In genomic region chr18:9916067-9916684, GRCh38 we compare ENCODE assay signal across 8 cellular contexts. TPM values are rescaled to one million over a fixed set of nuclear protein-coding genes. Genes with fewer than 3 reads are reported as not detected.
DNase-seq lines count a peak whose midpoint lies in the region; ATAC-seq and TF ChIP-seq lines count a peak whose summit lies in the region.

No MANE protein-coding gene starts in this region.

- intact Hi-C loops in left lung (cut with DNase I) = no loop called here

- peaks cover 6% of the 10 kb centered on the region for H3K27me3 Mint-ChIP-seq in activated naive CD4-positive, alpha-beta T cell treated with anti-CD3 and anti-CD28 coated beads, Interleukin-2, amount 10 ng/mL, durations not matched to agents 7 days and 5 days

- peaks cover 2% of the 10 kb centered on the region for H3K9me3 Mint-ChIP-seq in activated naive CD4-positive, alpha-beta T cell treated with anti-CD3 and anti-CD28 coated beads, Interleukin-2, amount 10 ng/mL, durations not matched to agents 7 days and 5 days

- no peaks in the 10 kb centered on the region for H3K9me3 ChIP-seq in adipocyte (ENCODE audit: control insufficient read depth, low read length)
- H3K9me3 ChIP-seq in left lung = no peaks in the 10 kb centered on the region
- H3K9me3 ChIP-seq in upper lobe of left lung = no peaks in the 10 kb centered on the region

- H3K36me3 ChIP-seq in adipocyte (ENCODE audit: control insufficient read depth, insufficient read depth, low read length, severe bottlenecking) (no peaks in the 10 kb centered on the region), left lung (no peaks in the 10 kb centered on the region), upper lobe of left lung (no peaks in the 10 kb centered on the region)

- CTCF ChIA-PET in activated naive CD4-positive, alpha-beta T cell treated with anti-CD3 and anti-CD28 coated beads, Interleukin-2, amount 10 ng/mL, durations not matched to agents 7 days and 5 days (lab: Charles Lee) = no interaction called here

- DNase-seq in activated naive CD4-positive, alpha-beta T cell treated with anti-CD3 and anti-CD28 coated beads, Interleukin-2, amount 10 ng/mL, durations not matched to agents 7 days and 5 days = no peak
- DNase-seq in activated naive CD4-positive, alpha-beta T cell treated with anti-CD3 and anti-CD28 coated beads, Interleukin-2, amount 50 U/mL, for 16 hours = no peak
- peak; percentile 51 for DNase-seq in adipocyte (ENCODE audit: low read depth)
- DNase-seq in left lung = no peak
- DNase-seq in upper lobe of left lung = no peak
- DNase-seq in activated CD4-positive, alpha-beta T cell treated with anti-CD3 and anti-CD28 coated beads for 4 hours = no peak

- TF ChIP-seq POLR2A in upper lobe of left lung (IDR thresholded peaks at IDR 0.05) = no peak

- H3K27ac Mint-ChIP-seq in activated naive CD4-positive, alpha-beta T cell treated with anti-CD3 and anti-CD28 coated beads, Interleukin-2, amount 10 ng/mL, durations not matched to agents 7 days and 5 days = peak overlapping the region; percentile 96

- H3K4me3 ChIP-seq in adipocyte (ENCODE audit: low read length) = peak overlapping the region; percentile 98
- peak overlapping the region; percentile 73 to 86 for H3K4me3 ChIP-seq in left lung
- H3K4me3 ChIP-seq in upper lobe of left lung = peak overlapping the region; percentile 73 to 96 (median 88)

- no peak for TF ChIP-seq EP300 in upper lobe of left lung (IDR thresholded peaks at IDR 0.05)

- H3K4me1 Mint-ChIP-seq in activated naive CD4-positive, alpha-beta T cell treated with anti-CD3 and anti-CD28 coated beads, Interleukin-2, amount 10 ng/mL, durations not matched to agents 7 days and 5 days = peaks cover 31% of the 10 kb centered on the region

- peaks cover 3% of the 10 kb centered on the region for H3K36me3 Mint-ChIP-seq in activated naive CD4-positive, alpha-beta T cell treated with anti-CD3 and anti-CD28 coated beads, Interleukin-2, amount 10 ng/mL, durations not matched to agents 7 days and 5 days

- H3K27ac ChIP-seq in left lung (peak overlapping the region; percentile 99), upper lobe of left lung (peak overlapping the region; percentile 94 to 100 (median 100))

- H3K27me3 ChIP-seq in adipocyte (replicated peaks; ENCODE audit: control insufficient read depth, insufficient read depth, low read length) (no peaks in the 10 kb centered on the region), left lung (no peaks in the 10 kb centered on the region), upper lobe of left lung (no peaks in the 10 kb centered on the region)

- WGBS in upper lobe of left lung, 2 donors = 7 to 20% methylated on average over 2 of the region's 2 CpGs

- no peak for ATAC-seq in left lung
- ATAC-seq in upper lobe of left lung (ENCODE audit: low FRiP score in 2 of 2) = no peak
- ATAC-seq in HG02759 (IDR thresholded peaks at IDR 0.05; ENCODE audit: unreplicated experiment) = no peak
- no peak for ATAC-seq in HG02884 (IDR thresholded peaks at IDR 0.05; ENCODE audit: unreplicated experiment)

- peak overlapping the region; percentile 97 for H3K9ac ChIP-seq in adipocyte (ENCODE audit: low read length)

- TF ChIP-seq CTCF in left lung (IDR thresholded peaks at IDR 0.05) = no peak
- TF ChIP-seq CTCF in upper lobe of left lung (IDR thresholded peaks at IDR 0.05) = no peak

- H3K4me3 Mint-ChIP-seq in activated naive CD4-positive, alpha-beta T cell treated with anti-CD3 and anti-CD28 coated beads, Interleukin-2, amount 10 ng/mL, durations not matched to agents 7 days and 5 days = peak overlapping the region; percentile 85

- H3K4me1 ChIP-seq in adipocyte (ENCODE audit: control insufficient read depth, insufficient read depth, low read length) (peaks cover 44% of the 10 kb centered on the region), left lung (peaks cover 21 to 60% of the 10 kb centered on the region in 2 donors), upper lobe of left lung (peaks cover 48 to 66% (median 59%) of the 10 kb centered on the region in 4 donors)

RNA-seq across cellular contexts. Expression of gene VAPA, which starts 2.4 kb away (rescaled TPM):
- total RNA-seq in left lung (100 to 1,000 TPM; 197 to 214 TPM), upper lobe of left lung (100 to 1,000 TPM; 233 to 566 (median 285) TPM)

RNA-seq across cellular contexts. Expression of gene TXNDC2, which starts 30.4 kb away (rescaled TPM):
- under 1 TPM; 0.09 to 0.18 TPM for total RNA-seq in left lung
- under 1 TPM in 3 of 6 donors, not detected in 3; 0.30 to 0.49 (median 0.33) TPM for total RNA-seq in upper lobe of left lung
